In genomic region chr20:50931306-50932015, GRCh38 we compare ENCODE assay signal across 8 cellular contexts. TPM values are rescaled to one million over a fixed set of nuclear protein-coding genes. Genes with fewer than 3 reads are reported as not detected.
DNase-seq lines count a peak whose midpoint lies in the region; ATAC-seq and TF ChIP-seq lines count a peak whose summit lies in the region.

ADNP (minus strand) TSS chr20:50931437; CDS start chr20:50903996, 27,441 bp downstream.

- peak; percentile 57 for ATAC-seq in GM21390 (IDR thresholded peaks at IDR 0.05; ENCODE audit: unreplicated experiment)
- peak; percentile 76 for ATAC-seq in activated CD8-positive, alpha-beta memory T cell treated with anti-CD3 and anti-CD28 coated beads, Interleukin-2, amount 10 ng/mL, durations not matched to agents 7 days and 5 days

- BruUV-seq in Calu3 (replicated peaks; lab: Mats Ljungman, UMichigan): no TSS peak

- no peak within 1 kb of the TSS for H4K5ac ChIP-seq in mesendoderm (ENCODE audit: low read length)

- H3K27me3 Mint-ChIP-seq in Calu3 (ENCODE audit: unreplicated experiment): no peaks in the 10 kb centered on the region
- H3K27me3 Mint-ChIP-seq in activated CD8-positive, alpha-beta memory T cell treated with anti-CD3 and anti-CD28 coated beads, Interleukin-2, amount 10 ng/mL, durations not matched to agents 7 days and 5 days: no peaks in the 10 kb centered on the region

- peaks cover 77% of the 10 kb centered on the region for H3K36me3 ChIP-seq in HUES6 (ENCODE audit: control insufficient read depth, insufficient read depth, low read length)
- H3K36me3 ChIP-seq in NT2/D1 (ENCODE audit: insufficient read depth, insufficient read length, low read length): peaks cover 72% of the 10 kb centered on the region
- H3K36me3 ChIP-seq in endocrine pancreas (ENCODE audit: control insufficient read depth, insufficient read depth, low read length): no peaks in the 10 kb centered on the region
- peaks cover 3% of the 10 kb centered on the region for H3K36me3 ChIP-seq in mesendoderm (ENCODE audit: control insufficient read depth, insufficient read depth, low read length)

- H3K9me3 ChIP-seq in HUES6 (ENCODE audit: control insufficient read depth, insufficient read depth, low read depth, low read length): no peaks in the 10 kb centered on the region
- peaks cover 11% of the 10 kb centered on the region; the same call in 1 of the 2 replicates for H3K9me3 ChIP-seq in NT2/D1 (ENCODE audit: insufficient read depth, low read length)
- H3K9me3 ChIP-seq in endocrine pancreas (ENCODE audit: control insufficient read depth, low read length): no peaks in the 10 kb centered on the region

- H3K27ac Mint-ChIP-seq in Calu3 (ENCODE audit: unreplicated experiment): peak within 1 kb of the TSS; percentile 96
- peak within 1 kb of the TSS; percentile 95 for H3K27ac Mint-ChIP-seq in activated CD8-positive, alpha-beta memory T cell treated with anti-CD3 and anti-CD28 coated beads, Interleukin-2, amount 10 ng/mL, durations not matched to agents 7 days and 5 days

- peak within 1 kb of the TSS; percentile 95 for H3K4ac ChIP-seq in mesendoderm (ENCODE audit: low read depth, low read length)

- no peak within 1 kb of the TSS for H3K4me2 ChIP-seq in mesendoderm (ENCODE audit: low read length)

- H2AK5ac ChIP-seq in mesendoderm (ENCODE audit: low read length): no peak within 1 kb of the TSS

- intact Hi-C loops in Calu3 (cut with micrococcal nuclease; ENCODE audit: unreplicated experiment): no loop called here

- peaks cover 28% of the 10 kb centered on the region for H3K4me1 Mint-ChIP-seq in Calu3 (ENCODE audit: low read depth, unreplicated experiment)
- H3K4me1 Mint-ChIP-seq in activated CD8-positive, alpha-beta memory T cell treated with anti-CD3 and anti-CD28 coated beads, Interleukin-2, amount 10 ng/mL, durations not matched to agents 7 days and 5 days: peaks cover 44% of the 10 kb centered on the region

- peaks cover 88% of the 10 kb centered on the region for H3K36me3 Mint-ChIP-seq in Calu3 (ENCODE audit: insufficient read depth, unreplicated experiment)
- H3K36me3 Mint-ChIP-seq in activated CD8-positive, alpha-beta memory T cell treated with anti-CD3 and anti-CD28 coated beads, Interleukin-2, amount 10 ng/mL, durations not matched to agents 7 days and 5 days: peaks cover 56% of the 10 kb centered on the region

- H3K4me3 ChIP-seq in HUES6 (ENCODE audit: low read depth, low read length) (peak within 1 kb of the TSS; percentile 89), NT2/D1 (ENCODE audit: insufficient read length, low read depth) (peak within 1 kb of the TSS; percentile 87), endocrine pancreas (ENCODE audit: control insufficient read depth, insufficient read depth, low read length) (no peak within 1 kb of the TSS), mesendoderm (ENCODE audit: low read length) (peak within 1 kb of the TSS; percentile 87)

- H3K23ac ChIP-seq in mesendoderm (ENCODE audit: low read length): peak within 1 kb of the TSS; percentile 74

- H3K56ac ChIP-seq in mesendoderm (ENCODE audit: low read length): peak within 1 kb of the TSS; percentile 96

- CTCF ChIA-PET in Calu3 (lab: Charles Lee): interaction anchor here (0.5 to 3.4 kb wide), 22 partner anchors 9 to 702 kb away, joined by 3 to 22 read pairs (median 4); partner anchors contain the start of gene BCAS4
- CTCF ChIA-PET in activated CD8-positive, alpha-beta memory T cell treated with anti-CD3 and anti-CD28 coated beads, Interleukin-2, amount 10 ng/mL, durations not matched to agents 7 days and 5 days (lab: Charles Lee): interaction anchor here (0.9 to 13.3 kb wide), 20 partner anchors 9 to 183 kb away, joined by 3 to 350 read pairs (median 4); partner anchors contain the start of genes BCAS4, DPM1 and MOCS3

- peak within 1 kb of the TSS; percentile 99 for H4K8ac ChIP-seq in mesendoderm (ENCODE audit: low read depth, low read length)

- H3K9me3 Mint-ChIP-seq in Calu3 (ENCODE audit: low read depth, unreplicated experiment): no peaks in the 10 kb centered on the region
- no peaks in the 10 kb centered on the region for H3K9me3 Mint-ChIP-seq in activated CD8-positive, alpha-beta memory T cell treated with anti-CD3 and anti-CD28 coated beads, Interleukin-2, amount 10 ng/mL, durations not matched to agents 7 days and 5 days (ENCODE audit: low read depth)

- H2BK15ac ChIP-seq in mesendoderm (replicated peaks; ENCODE audit: low read depth): no peak within 1 kb of the TSS

- H3K18ac ChIP-seq in mesendoderm (ENCODE audit: low read length): peak within 1 kb of the TSS; percentile 100

- H3K79me1 ChIP-seq in mesendoderm (ENCODE audit: low read length): no peaks in the 10 kb centered on the region

- H3K27me3 ChIP-seq in HUES6 (ENCODE audit: control insufficient read depth, insufficient read depth, low read length) (no peaks in the 10 kb centered on the region), NT2/D1 (ENCODE audit: insufficient read depth, insufficient read length) (no peaks in the 10 kb centered on the region), endocrine pancreas (ENCODE audit: control insufficient read depth, insufficient read depth, low read length) (no peaks in the 10 kb centered on the region), mesendoderm (ENCODE audit: insufficient read depth, low read length, poor library complexity) (no peaks in the 10 kb centered on the region)

- peak; percentile 87 for TF ChIP-seq CTCF in Calu3 (IDR thresholded peaks at IDR 0.05; ENCODE audit: unreplicated experiment)

- H3K4me1 ChIP-seq in HUES6 (ENCODE audit: control insufficient read depth, insufficient read depth, low read length) (peaks cover 24% of the 10 kb centered on the region), NT2/D1 (ENCODE audit: insufficient read depth, insufficient read length) (peaks cover 3% of the 10 kb centered on the region), endocrine pancreas (ENCODE audit: control insufficient read depth, insufficient read depth, low read length) (peaks cover 12% of the 10 kb centered on the region), mesendoderm (ENCODE audit: control insufficient read depth, low read depth, low read length) (peaks cover 8% of the 10 kb centered on the region)

- H2BK120ac ChIP-seq in mesendoderm (ENCODE audit: low read depth, low read length): peak within 1 kb of the TSS; percentile 97

- peak within 1 kb of the TSS; percentile 98 for H3K9ac ChIP-seq in HUES6 (ENCODE audit: low read length)
- H3K9ac ChIP-seq in NT2/D1 (ENCODE audit: insufficient read length, low read depth): peak within 1 kb of the TSS; percentile 95
- H3K9ac ChIP-seq in endocrine pancreas (ENCODE audit: control insufficient read depth, insufficient read depth, low read length): peak within 1 kb of the TSS; percentile 86
- H3K9ac ChIP-seq in mesendoderm (ENCODE audit: low read length): peak within 1 kb of the TSS; percentile 95

- no CpG with 5 or more reads among the region's 58 CpGs for WGBS in mesendoderm (ENCODE audit: extremely low coverage, insufficient coverage, low lambda C conversion rate)

- peaks cover 34% of the 10 kb centered on the region for H3K79me2 ChIP-seq in mesendoderm (ENCODE audit: control insufficient read depth, insufficient read depth, low read length)

- H3K27ac ChIP-seq in HUES6 (ENCODE audit: low read depth, low read length) (peak within 1 kb of the TSS; percentile 99), mesendoderm (ENCODE audit: low read depth, low read length) (peak within 1 kb of the TSS; percentile 100)

- DNase-seq in Calu3 (peak; percentile 92), NT2/D1 (ENCODE audit: low read depth, low spot score) (peak; percentile 93), mesendoderm (peak; percentile 98)
- DNase-seq in activated CD8-positive, alpha-beta memory T cell treated with anti-CD3 and anti-CD28 coated beads, Interleukin-2, amount 10 ng/mL, durations not matched to agents 7 days and 5 days: peak; percentile 92
- DNase-seq in stimulated activated CD8-positive, alpha-beta memory T cell treated with anti-CD3 and anti-CD28 coated beads, Interleukin-12 subunit alpha, Interleukin-12 subunit beta, amount 100 ng/mL, for 4 hours (ENCODE audit: low read depth): peak; percentile 77

- H2BK5ac ChIP-seq in mesendoderm (ENCODE audit: low read length): peak within 1 kb of the TSS; percentile 91

- H3K4me3 Mint-ChIP-seq in Calu3 (ENCODE audit: low read depth, unreplicated experiment): peak within 1 kb of the TSS; percentile 89
- H3K4me3 Mint-ChIP-seq in activated CD8-positive, alpha-beta memory T cell treated with anti-CD3 and anti-CD28 coated beads, Interleukin-2, amount 10 ng/mL, durations not matched to agents 7 days and 5 days: peak within 1 kb of the TSS; percentile 95

RNA-seq across cellular contexts. Expression of gene ADNP, which starts in this region (rescaled TPM):
- total RNA-seq in Calu3 (2022): 91.8 and 103 TPM in 2 replicates
- 10 to 100 TPM; 66.1 to 81.2 TPM for total RNA-seq in activated CD8-positive, alpha-beta memory T cell treated with anti-CD3 and anti-CD28 coated beads, Interleukin-2, amount 10 ng/mL, durations not matched to agents 7 days and 5 days
- 118 TPM for polyA plus RNA-seq in mesendoderm (2013, experiment 1 of 2)
- polyA plus RNA-seq in mesendoderm (2013, experiment 2 of 2): 114 TPM
